ENCODE assay signal across 1 cellular context in genomic region chr5:157535042-157535865, GRCh38.
A peak's percentile ranks its signal among the peaks of the same experiment; 100 is the strongest.
TF ChIP-seq lines count a peak whose summit lies in the region.

No MANE protein-coding gene starts in this region.

TF ChIP-seq in K562, 482 proteins besides CTCF, POLR2A, EP300 and RAD21 (continued from another document and continues in another):
- TF ChIP-seq ZBTB40 (IDR thresholded peaks at IDR 0.05), result no peak
- TF ChIP-seq ZBTB40 (CRISPR knock-in tag; IDR thresholded peaks at IDR 0.05), result no peak
- no peak for TF ChIP-seq CAMTA2 (CRISPR knock-in tag; conservative IDR thresholded peaks at IDR 0.05)
- TF ChIP-seq, protein P1, sequence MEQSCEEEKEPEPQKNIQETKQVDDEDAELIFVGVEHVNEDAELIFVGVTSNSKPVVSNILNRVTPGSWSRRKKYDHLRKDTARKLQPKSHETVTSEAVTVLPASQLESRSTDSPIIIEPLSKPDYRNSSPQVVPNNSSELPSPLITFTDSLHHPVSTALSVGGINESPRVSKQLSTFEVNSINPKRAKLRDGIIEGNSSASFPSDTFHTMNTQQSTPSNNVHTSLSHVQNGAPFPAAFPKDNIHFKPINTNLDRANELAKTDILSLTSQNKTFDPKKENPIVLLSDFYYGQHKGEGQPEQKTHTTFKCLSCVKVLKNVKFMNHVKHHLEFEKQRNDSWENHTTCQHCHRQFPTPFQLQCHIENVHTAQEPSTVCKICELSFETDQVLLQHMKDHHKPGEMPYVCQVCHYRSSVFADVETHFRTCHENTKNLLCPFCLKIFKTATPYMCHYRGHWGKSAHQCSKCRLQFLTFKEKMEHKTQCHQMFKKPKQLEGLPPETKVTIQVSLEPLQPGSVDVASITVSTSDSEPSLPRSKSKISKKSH (CRISPR knock-in tag; IDR thresholded peaks at IDR 0.05), result no peak
- no peak for TF ChIP-seq TGIF2 (CRISPR knock-in tag; IDR thresholded peaks at IDR 0.05)
- no peak for TF ChIP-seq TRIM24 (IDR thresholded peaks at IDR 0.05)
- TF ChIP-seq, protein P2, sequence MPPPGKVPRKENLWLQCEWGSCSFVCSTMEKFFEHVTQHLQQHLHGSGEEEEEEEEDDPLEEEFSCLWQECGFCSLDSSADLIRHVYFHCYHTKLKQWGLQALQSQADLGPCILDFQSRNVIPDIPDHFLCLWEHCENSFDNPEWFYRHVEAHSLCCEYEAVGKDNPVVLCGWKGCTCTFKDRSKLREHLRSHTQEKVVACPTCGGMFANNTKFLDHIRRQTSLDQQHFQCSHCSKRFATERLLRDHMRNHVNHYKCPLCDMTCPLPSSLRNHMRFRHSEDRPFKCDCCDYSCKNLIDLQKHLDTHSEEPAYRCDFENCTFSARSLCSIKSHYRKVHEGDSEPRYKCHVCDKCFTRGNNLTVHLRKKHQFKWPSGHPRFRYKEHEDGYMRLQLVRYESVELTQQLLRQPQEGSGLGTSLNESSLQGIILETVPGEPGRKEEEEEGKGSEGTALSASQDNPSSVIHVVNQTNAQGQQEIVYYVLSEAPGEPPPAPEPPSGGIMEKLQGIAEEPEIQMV (tag; conservative IDR thresholded peaks at IDR 0.05; ENCODE audit: low read depth), result peak; percentile 78
- peak; percentile 66 for TF ChIP-seq GATA2 (CRISPR knock-in tag; IDR thresholded peaks at IDR 0.05)
- no peak for TF ChIP-seq SLC30A9 (CRISPR knock-in tag; IDR thresholded peaks at IDR 0.05)
- TF ChIP-seq CHD1 (IDR thresholded peaks at IDR 0.05; ENCODE audit: low read length), result no peak
- no peak for TF ChIP-seq CHD7 (IDR thresholded peaks at IDR 0.05; ENCODE audit: low read depth, low read length)
- TF ChIP-seq, protein P3, sequence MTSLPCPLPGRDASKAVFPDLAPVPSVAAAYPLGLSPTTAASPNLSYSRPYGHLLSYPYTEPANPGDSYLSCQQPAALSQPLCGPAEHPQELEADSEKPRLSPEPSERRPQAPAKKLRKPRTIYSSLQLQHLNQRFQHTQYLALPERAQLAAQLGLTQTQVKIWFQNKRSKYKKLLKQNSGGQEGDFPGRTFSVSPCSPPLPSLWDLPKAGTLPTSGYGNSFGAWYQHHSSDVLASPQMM (CRISPR knock-in tag; IDR thresholded peaks at IDR 0.05), result no peak
- no peak for TF ChIP-seq ELF4 (CRISPR knock-in tag; IDR thresholded peaks at IDR 0.05)
- no peak for TF ChIP-seq GATAD2B (IDR thresholded peaks at IDR 0.05; ENCODE audit: borderline replicate concordance)
- peak; percentile 22; the same call in 1 of the 2 replicates for TF ChIP-seq DDX20 (tag; IDR thresholded peaks at IDR 0.05; ENCODE audit: low read depth)
- no peak for TF ChIP-seq TAF7 (tag; IDR thresholded peaks at IDR 0.05)
- no peak for TF ChIP-seq NCOA2 (IDR thresholded peaks at IDR 0.05; ENCODE audit: partially characterized antibody in 2 of 2)
- TF ChIP-seq MYNN (IDR thresholded peaks at IDR 0.05), result no peak
- TF ChIP-seq MYNN (CRISPR knock-in tag; IDR thresholded peaks at IDR 0.05), result no peak
- no peak for TF ChIP-seq HNRNPLL (IDR thresholded peaks at IDR 0.05; ENCODE audit: low read depth, low read length, poor library complexity, severe bottlenecking)
- TF ChIP-seq UBTF (IDR thresholded peaks at IDR 0.05; ENCODE audit: borderline replicate concordance in 1 of 2, low read depth in 2 of 2, low read length in 2 of 2), result 0 out of 4 replicates have a peak, but pooled peaks of 1 of the 2 experiments have one; percentile 27
- TF ChIP-seq ID3 (CRISPR knock-in tag; IDR thresholded peaks at IDR 0.05), result no peak
- no peak for TF ChIP-seq ID3 (tag; IDR thresholded peaks at IDR 0.05)
- no peak for TF ChIP-seq ZNF778 (CRISPR knock-in tag; IDR thresholded peaks at IDR 0.05)
- TF ChIP-seq ZBTB1 (CRISPR knock-in tag; IDR thresholded peaks at IDR 0.05; ENCODE audit: borderline replicate concordance, low read depth), result no peak
